In genomic region chr3:9727041-9727595, GRCh38 we compare ENCODE assay signal across 8 cellular contexts. TPM values are rescaled to one million over a fixed set of nuclear protein-coding genes. Genes with fewer than 3 reads are reported as not detected.
A peak's percentile ranks its signal among the peaks of the same experiment; 100 is the strongest.
DNase-seq lines count a peak whose midpoint lies in the region; ATAC-seq and TF ChIP-seq lines count a peak whose summit lies in the region.

No MANE protein-coding gene starts in this region.

- WGBS in GM23248 (ENCODE audit: low coverage in 1 of 2, low lambda C conversion rate in 2 of 2, missing lambda C conversion rate in 2 of 2), 2 experiments: 15 to 17% methylated on average over 9 to 11 of the region's 11 CpGs
- 5 to 15% methylated on average over 11 of the region's 11 CpGs for WGBS in body of pancreas, 2 donors

- H3K4me1 ChIP-seq in A673 (ENCODE audit: insufficient read depth, low read length, poor library complexity, severe bottlenecking) (no peaks in the 10 kb centered on the region), GM23248 (ENCODE audit: insufficient read depth) (peaks cover 5% of the 10 kb centered on the region), RWPE2 (ENCODE audit: insufficient read depth, poor library complexity, severe bottlenecking) (no peaks in the 10 kb centered on the region), body of pancreas (peaks cover 5% of the 10 kb centered on the region)

- peaks cover 4% of the 10 kb centered on the region for H3K4me1 Mint-ChIP-seq in progenitor cell of endocrine pancreas (ENCODE audit: low read depth)

- no peaks in the 10 kb centered on the region for H4K20me1 ChIP-seq in GM23248 (ENCODE audit: insufficient read depth)

- no peaks in the 10 kb centered on the region for H3K36me3 Mint-ChIP-seq in progenitor cell of endocrine pancreas (ENCODE audit: insufficient read depth)

- ATAC-seq in RWPE2 (ENCODE audit: low read depth) (no peak), body of pancreas (no peak), HG02763 (IDR thresholded peaks at IDR 0.05; ENCODE audit: unreplicated experiment) (no peak)

- H3K27ac ChIP-seq in A673 (ENCODE audit: low read depth, low read length, poor library complexity, severe bottlenecking): no peak overlapping the region
- H3K27ac ChIP-seq in GM23248: no peak overlapping the region
- H3K27ac ChIP-seq in RWPE2 (ENCODE audit: poor library complexity, severe bottlenecking): no peak overlapping the region
- no peak overlapping the region for H3K27ac ChIP-seq in body of pancreas

- no peak overlapping the region for H3K4me2 ChIP-seq in GM23248 (ENCODE audit: unreplicated experiment)

- H3F3A ChIP-seq in GM23248 (ENCODE audit: insufficient read depth): peaks cover 9% of the 10 kb centered on the region; the same call in 1 of the 2 replicates

- H3K36me3 ChIP-seq in A673 (ENCODE audit: insufficient read depth, low read length, poor library complexity, severe bottlenecking) (no peaks in the 10 kb centered on the region), GM23248 (ENCODE audit: low read depth) (no peaks in the 10 kb centered on the region), RWPE2 (ENCODE audit: low read depth) (no peaks in the 10 kb centered on the region), body of pancreas (replicated peaks in 1 of 2; ENCODE audit: insufficient read depth in 1 of 2, low read depth in 2 of 2) (no peaks in the 10 kb centered on the region)

- intact Hi-C loops in A673 (cut with micrococcal nuclease; ENCODE audit: unreplicated experiment): no loop called here
- intact Hi-C loops in body of pancreas (cut with DNase I): no loop called here

- in situ Hi-C loops in GM23248 (cut with MboI): no loop called here

- H3K27me3 ChIP-seq in A673 (replicated peaks; ENCODE audit: insufficient read depth, low read depth, low read length, poor library complexity): no peaks in the 10 kb centered on the region
- H3K27me3 ChIP-seq in GM23248 (replicated peaks; ENCODE audit: insufficient read depth): no peaks in the 10 kb centered on the region
- no peaks in the 10 kb centered on the region for H3K27me3 ChIP-seq in RWPE2 (ENCODE audit: insufficient read depth, poor library complexity, severe bottlenecking)
- no peaks in the 10 kb centered on the region for H3K27me3 ChIP-seq in body of pancreas

- no peaks in the 10 kb centered on the region for H3K9me3 Mint-ChIP-seq in progenitor cell of endocrine pancreas (ENCODE audit: low read depth)

- BruUV-seq in A673 (replicated peaks; lab: Mats Ljungman, UMichigan): no TSS peak

- no peaks in the 10 kb centered on the region for H3K9me2 ChIP-seq in GM23248 (ENCODE audit: insufficient read depth)

- DNase-seq in A673 (ENCODE audit: low spot score) (peak; percentile 53), GM23248 (peak; percentile 30), RWPE2 (ENCODE audit: low spot score) (no peak), body of pancreas (no peak), progenitor cell of endocrine pancreas (ENCODE audit: low spot score, unreplicated experiment) (no peak), NCI-H446 (lab: John Stamatoyannopoulos, UW) (no peak), HK-2 (ENCODE audit: unreplicated experiment) (no peak)

- no peak overlapping the region for H2AFZ ChIP-seq in GM23248

- no peaks in the 10 kb centered on the region for H3K9me3 ChIP-seq in A673 (ENCODE audit: low read depth, low read length, poor library complexity, severe bottlenecking)
- H3K9me3 ChIP-seq in GM23248 (ENCODE audit: low read depth): no peaks in the 10 kb centered on the region
- no peaks in the 10 kb centered on the region for H3K9me3 ChIP-seq in RWPE2 (ENCODE audit: severe bottlenecking)
- H3K9me3 ChIP-seq in body of pancreas: no peaks in the 10 kb centered on the region

- CTCF ChIA-PET in A673 (lab: Charles Lee): interaction anchor here (0.5 to 1.3 kb wide), 2 partner anchors 22 to 159 kb away, joined by 3 to 5 read pairs; no protein-coding TSS in a partner anchor

- no peak overlapping the region for H3K4me3 ChIP-seq in A673 (ENCODE audit: low read depth, low read length, poor library complexity, severe bottlenecking)
- H3K4me3 ChIP-seq in GM23248: no peak overlapping the region
- H3K4me3 ChIP-seq in RWPE2 (ENCODE audit: severe bottlenecking): no peak overlapping the region
- H3K4me3 ChIP-seq in body of pancreas: no peak overlapping the region

- no peak overlapping the region for H3K4me3 Mint-ChIP-seq in progenitor cell of endocrine pancreas (ENCODE audit: low read depth)

- H3K79me2 ChIP-seq in GM23248 (ENCODE audit: insufficient read depth): peaks cover 5% of the 10 kb centered on the region

- POLR2A ChIA-PET in A673 (lab: Charles Lee; ENCODE audit: low non-redundant PET): no interaction called here

- peaks cover 29% of the 10 kb centered on the region for H3K27me3 Mint-ChIP-seq in progenitor cell of endocrine pancreas

- H3K27ac Mint-ChIP-seq in progenitor cell of endocrine pancreas: no peak overlapping the region

- H3K9ac ChIP-seq in GM23248: no peak overlapping the region

- TF ChIP-seq CTCF in A673 (conservative IDR thresholded peaks at IDR 0.05; ENCODE audit: low read depth, low read length) (0 out of 2 replicates have a peak, but pooled peaks have one; percentile 41), RWPE2 (IDR thresholded peaks at IDR 0.05; ENCODE audit: poor library complexity, severe bottlenecking) (peak; percentile 52), body of pancreas (IDR thresholded peaks at IDR 0.05) (peak in 4 of 7 experiments; percentile 7 to 19 (median 10)), progenitor cell of endocrine pancreas (IDR thresholded peaks at IDR 0.05; ENCODE audit: unreplicated experiment) (peak; percentile 45)

- TF ChIP-seq POLR2A in body of pancreas (IDR thresholded peaks at IDR 0.05): no peak

RNA-seq across cellular contexts. Expression of gene BRPF1, which starts 4.4 kb away (rescaled TPM):
- total RNA-seq in A673 (2021) (30.7 and 32.0 TPM in 2 replicates), body of pancreas (10 to 100 TPM in 1 of 2 donors, 1 to 10 TPM in 1; 9.6 to 10.9 TPM), progenitor cell of endocrine pancreas (25.2 and 25.6 TPM in 2 replicates)
- 16.3 and 18.3 TPM in 2 replicates for total RNA-seq in GM23248 (2014; rRNA removed; shearing (Covaris generic))
- 7.3 and 10.4 TPM in 2 replicates for polyA plus RNA-seq in GM23248 (2016; fragmentation: Nextera tagmentation; extraction: Ambion mirVana)

RNA-seq across cellular contexts. Expression of gene OGG1, which starts 22.6 kb away (rescaled TPM):
- 48.8 and 60.2 TPM in 2 replicates for total RNA-seq in A673 (2021)
- 18.0 and 36.5 TPM in 2 replicates for total RNA-seq in GM23248 (2014; rRNA removed; shearing (Covaris generic))
- polyA plus RNA-seq in GM23248 (2016; fragmentation: Nextera tagmentation; extraction: Ambion mirVana): 23.0 and 24.6 TPM in 2 replicates
- total RNA-seq in body of pancreas: 10 to 100 TPM; 18.1 to 28.3 TPM
- total RNA-seq in progenitor cell of endocrine pancreas: 46.3 and 47.7 TPM in 2 replicates

RNA-seq across cellular contexts. Expression of gene CPNE9, which starts 23.5 kb away (rescaled TPM):
- total RNA-seq in A673 (2021) (not detected in 2 replicates), body of pancreas (not detected), progenitor cell of endocrine pancreas (0.47 and 0.69 TPM in 2 replicates)
- not detected in 2 replicates for total RNA-seq in GM23248 (2014; rRNA removed; shearing (Covaris generic))
- polyA plus RNA-seq in GM23248 (2016; fragmentation: Nextera tagmentation; extraction: Ambion mirVana): not detected in 2 replicates

RNA-seq across cellular contexts. Expression of gene CAMK1, which starts 42.6 kb away (rescaled TPM):
- total RNA-seq in A673 (2021): 26.7 and 28.0 TPM in 2 replicates
- total RNA-seq in GM23248 (2014; rRNA removed; shearing (Covaris generic)): 26.9 and 30.6 TPM in 2 replicates
- 27.7 and 28.3 TPM in 2 replicates for polyA plus RNA-seq in GM23248 (2016; fragmentation: Nextera tagmentation; extraction: Ambion mirVana)
- 10 to 100 TPM; 10.9 to 34.9 TPM for total RNA-seq in body of pancreas
- total RNA-seq in progenitor cell of endocrine pancreas: 16.9 and 17.1 TPM in 2 replicates

Comparison
In these comparisons a context has a peak if more than half of its experiments do, and no peak if none do; other contexts are left out.
1. DNase-seq: peak in A673 (single experiment) and GM23248 (single experiment); none in RWPE2 (single experiment), body of pancreas (0 of 4), progenitor cell of endocrine pancreas (single experiment), NCI-H446 (0 of 2) and HK-2 (single experiment).
2. Peak in every context shown above with its lines, with median percentiles within 50 percentile points of each other: CTCF ChIP-seq.